28 cellular contexts compared by ENCODE assay signal in the genomic region with DNA sequence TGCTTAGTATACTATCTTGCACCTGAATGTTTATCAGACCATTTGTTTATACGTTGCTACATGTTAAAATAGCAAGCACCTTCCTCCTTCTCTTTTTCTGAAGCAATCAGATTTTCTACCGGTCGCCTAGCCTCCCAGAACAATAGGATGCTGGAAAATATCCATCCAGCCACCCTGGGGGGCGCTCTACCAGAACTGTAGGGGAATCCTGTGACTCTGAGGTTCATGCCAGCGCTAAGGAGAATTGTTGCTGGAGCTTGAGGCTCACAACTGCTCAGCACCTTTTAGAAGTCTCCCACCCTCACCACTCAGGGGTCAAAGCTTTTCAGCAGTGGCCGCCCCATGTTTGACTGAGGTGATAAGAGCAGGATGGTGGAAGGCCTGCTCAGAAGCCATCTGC. TPM values are rescaled to one million over a fixed set of nuclear protein-coding genes. Genes with fewer than 3 reads are reported as not detected.
DNase-seq lines count a peak whose midpoint lies in the region; ATAC-seq, FAIRE-seq and TF ChIP-seq lines count a peak whose summit lies in the region.
"Had no signal": no experiment of that assay in that cellular context is flagged by ENCODE, and none has a peak within 500 bp of the region (broad histone marks: within the 10 kb centered on the region; RNA-seq: fewer than 3 reads in every experiment).

No MANE protein-coding gene starts in this region.

- peak; percentile 20 for TF ChIP-seq CTCF in DOHH2 (IDR thresholded peaks at IDR 0.05; ENCODE audit: low read depth, low read length, poor library complexity, severe bottlenecking)
- no peak for TF ChIP-seq CTCF in IMR-90 (conservative IDR thresholded peaks at IDR 0.05; ENCODE audit: low read depth, low read length)
- TF ChIP-seq CTCF in H1 (IDR thresholded peaks at IDR 0.05; ENCODE audit: control extremely low read depth in 1 of 3, insufficient read depth in 1 of 3, low read depth in 1 of 3, low read length in 3 of 3), result peak; percentile 46 to 64 (median 48)

- dilution Hi-C loops in IMR-90 (cut with HindIII; ENCODE audit: low sequenced_read_pairs, unreplicated experiment), result no loop called here

- H3K4me2 ChIP-seq in DOHH2 (ENCODE audit: low read length), result no peak overlapping the region
- no peak overlapping the region for H3K4me2 ChIP-seq in IMR-90 (ENCODE audit: low read depth, low read length)
- no peak overlapping the region for H3K4me2 ChIP-seq in H1 (ENCODE audit: insufficient read depth in 1 of 2, low read depth in 2 of 2, low read length in 2 of 2)
- H3K4me2 ChIP-seq: PC-9 had no signal

- H2BK5ac ChIP-seq in IMR-90 (ENCODE audit: low read depth, low read length, poor library complexity, severe bottlenecking), result no peak overlapping the region
- H2BK5ac ChIP-seq in H1 (ENCODE audit: low read depth, low read length), result no peak overlapping the region; the same call in 1 of the 2 replicates

- H3K36me3 ChIP-seq in DOHH2 (ENCODE audit: control insufficient read depth, low read length), result no peaks in the 10 kb centered on the region
- peaks cover 7% of the 10 kb centered on the region; the same call in 1 of the 2 replicates for H3K36me3 ChIP-seq in IMR-90 (ENCODE audit: control insufficient read depth, insufficient read depth, low read length)
- no peaks in the 10 kb centered on the region for H3K36me3 ChIP-seq in H1 (ENCODE audit: control insufficient read depth in 2 of 4, insufficient read depth in 4 of 4, low read length in 3 of 4)

- H3K79me1 ChIP-seq in IMR-90 (ENCODE audit: low read depth in 1 of 2, low read length in 2 of 2) (no peaks in the 10 kb centered on the region; a peak in 1 of 4 replicates), H1 (ENCODE audit: low read depth, low read length) (no peaks in the 10 kb centered on the region)

- intact Hi-C loops in IMR-90 (cut with micrococcal nuclease), result no loop called here

- no TSS peak for BruUV-seq in IMR-90 (replicated peaks; lab: Mats Ljungman, UMichigan)

- H2AFZ ChIP-seq in IMR-90 (replicated peaks; ENCODE audit: low read length, poor library complexity) (peak overlapping the region; percentile 38), H1 (ENCODE audit: low read length) (peak overlapping the region; percentile 55)
- H2AFZ ChIP-seq: PC-9 had no signal

- H3F3A ChIP-seq in DOHH2 (ENCODE audit: control insufficient read depth, insufficient read depth), result no peaks in the 10 kb centered on the region

- H3K9me3 ChIP-seq in DOHH2 (ENCODE audit: control insufficient read depth, insufficient read depth, low read length) (no peaks in the 10 kb centered on the region), IMR-90 (ENCODE audit: control insufficient read depth, insufficient read depth, low read length) (no peaks in the 10 kb centered on the region), H1 (ENCODE audit: insufficient read depth in 2 of 2, low read depth in 1 of 2, low read length in 1 of 2) (0 out of 4 replicates have a peak, but pooled peaks cover 0 to 2% of the 10 kb centered on the region in 2 experiments)
- H3K9me3 ChIP-seq: Caco-2 had no signal

- H2AK5ac ChIP-seq in IMR-90 (ENCODE audit: low read depth, low read length), result no peak overlapping the region
- no peak overlapping the region for H2AK5ac ChIP-seq in H1 (ENCODE audit: low read depth, low read length)

- no peak overlapping the region for H3K27ac ChIP-seq in DOHH2 (ENCODE audit: low read depth, low read length)
- no peak overlapping the region for H3K27ac ChIP-seq in IMR-90 (ENCODE audit: insufficient read depth, low read length)
- H3K27ac ChIP-seq in H1 (ENCODE audit: low read depth, low read length), result no peak overlapping the region
- H3K27ac ChIP-seq: BLaER1 treated with 17β-estradiol and CSF1 and Interleukin-3, amounts not matched to agents 10 nM and 100 nM; PC-9 had no signal

- no peaks in the 10 kb centered on the region for H3K9me1 ChIP-seq in IMR-90 (ENCODE audit: insufficient read depth, low read length)

- H2BK15ac ChIP-seq in IMR-90 (ENCODE audit: low read depth, low read length) (no peak overlapping the region), H1 (ENCODE audit: low read length) (no peak overlapping the region)

- H3K23me2 ChIP-seq in H1 (ENCODE audit: low read depth, low read length), result no peaks in the 10 kb centered on the region

- H2BK120ac ChIP-seq in IMR-90 (ENCODE audit: low read depth, low read length) (no peak overlapping the region), H1 (replicated peaks; ENCODE audit: low read depth, low read length) (no peak overlapping the region)

- H3K27me3 ChIP-seq in DOHH2 (ENCODE audit: control insufficient read depth, low read length) (no peaks in the 10 kb centered on the region), IMR-90 (ENCODE audit: control insufficient read depth, insufficient read depth, low read length) (no peaks in the 10 kb centered on the region), H1 (replicated peaks in 1 of 4; ENCODE audit: control insufficient read depth in 3 of 4, extremely low read depth in 1 of 4, insufficient read depth in 3 of 4, low read length in 3 of 4) (no peaks in the 10 kb centered on the region; a peak in 1 of 7 replicates)
- H3K27me3 ChIP-seq: BLaER1 treated with 17β-estradiol and CSF1 and Interleukin-3, amounts not matched to agents 10 nM and 100 nM had no signal

- TF ChIP-seq RAD21 in IMR-90 (IDR thresholded peaks at IDR 0.05; ENCODE audit: low read length) (no peak), H1 (IDR thresholded peaks at IDR 0.05 in 1 of 2, conservative IDR thresholded peaks at IDR 0.05 in 1 of 2; ENCODE audit: low read depth in 2 of 2, low read length in 2 of 2) (no peak; a peak in 1 of 4 replicates)

- ATAC-seq in IMR-90 (ENCODE audit: low read depth) (no peak), GM21576 (IDR thresholded peaks at IDR 0.05; ENCODE audit: unreplicated experiment) (no peak)

- H3K23ac ChIP-seq in IMR-90 (ENCODE audit: low read depth, low read length) (no peak overlapping the region), H1 (ENCODE audit: insufficient read length) (no peak overlapping the region)

- in situ Hi-C loops in IMR-90 (cut with MboI; ENCODE audit: low sequenced_read_pairs), result no loop called here

- H2AK9ac ChIP-seq in IMR-90 (replicated peaks; ENCODE audit: low read depth, low read length, poor library complexity), result peak overlapping the region; percentile 62

- no peak overlapping the region for H3K18ac ChIP-seq in IMR-90 (ENCODE audit: low read depth, low read length)
- H3K18ac ChIP-seq in H1 (ENCODE audit: extremely low read depth, low read length), result no peak overlapping the region

- no peaks in the 10 kb centered on the region for H3K9me2 ChIP-seq in DOHH2 (replicated peaks; ENCODE audit: control insufficient read depth, low read length)

- H3K56ac ChIP-seq in IMR-90 (ENCODE audit: extremely low read depth, insufficient read depth, low read length), result no peak overlapping the region
- H3K56ac ChIP-seq in H1 (replicated peaks; ENCODE audit: insufficient read length, low read depth, low read length), result no peak overlapping the region

- FAIRE-seq in H1 (lab: Jason Lieb, UNC), result no peak
- FAIRE-seq: G401.6, GM18507, HTR-8/SVneo had no signal

- CTCF ChIA-PET in IMR-90 (lab: Yijun Ruan, JAX) (no interaction called here), H1 (lab: Charles Lee; ENCODE audit: partially characterized antibody) (interaction anchor here (0.6 to 9.9 kb wide), 10 partner anchors 8 to 250 kb away, joined by 3 to 103 read pairs (median 7); no protein-coding TSS in a partner anchor), HEK293T (lab: Yijun Ruan, JAX) (interaction anchor here (0.6 kb wide), 1 partner anchor 29 kb away, joined by 3 read pairs; no protein-coding TSS in a partner anchor)

- no peak overlapping the region for H2BK12ac ChIP-seq in H1 (ENCODE audit: low read depth, low read length)

- H4K20me1 ChIP-seq in DOHH2 (ENCODE audit: control insufficient read depth, insufficient read depth, low read depth, low read length) (no peaks in the 10 kb centered on the region), IMR-90 (ENCODE audit: insufficient read depth, low read length) (no peaks in the 10 kb centered on the region), H1 (replicated peaks in 1 of 2; ENCODE audit: control insufficient read depth in 1 of 2, insufficient read depth in 2 of 2, low read length in 2 of 2) (peaks cover 0 to 2% of the 10 kb centered on the region in 2 experiments)

- H4K91ac ChIP-seq in IMR-90 (ENCODE audit: insufficient read depth, low read depth, low read length), result no peak overlapping the region
- no peak overlapping the region for H4K91ac ChIP-seq in H1 (replicated peaks; ENCODE audit: insufficient read length, low read length)

- WGBS in IMR-90 (ENCODE audit: extremely low coverage in 2 of 2, insufficient read length in 1 of 2), 2 experiments, result 71% methylated on average over 1 of the region's 6 CpGs; no CpG with 5 or more reads in 1 of the 2 experiments
- 50% methylated on average over 6 of the region's 6 CpGs; no CpG with 5 or more reads in 1 of the 2 experiments for WGBS in H1 (ENCODE audit: extremely low coverage in 1 of 2, insufficient coverage in 1 of 2, insufficient read length in 1 of 2, insufficient replicate concordance in 2 of 2, low coverage in 1 of 2, low lambda C conversion rate in 2 of 2, missing lambda C conversion rate in 1 of 2), 2 experiments

- H3K79me2 ChIP-seq in DOHH2 (ENCODE audit: control insufficient read depth, low read length), result no peaks in the 10 kb centered on the region
- H3K79me2 ChIP-seq in H1 (ENCODE audit: control insufficient read depth in 1 of 2, insufficient read depth in 2 of 2, low read length in 2 of 2), result no peaks in the 10 kb centered on the region

- H3K14ac ChIP-seq in IMR-90 (replicated peaks; ENCODE audit: low read depth, low read length) (no peak overlapping the region), H1 (ENCODE audit: insufficient read length) (no peak overlapping the region)

- POLR2A ChIA-PET in IMR-90 (lab: Charles Lee; ENCODE audit: unreplicated experiment), result no interaction called here
- POLR2A ChIA-PET in H1 (lab: Charles Lee; ENCODE audit: partially characterized antibody), result no interaction called here
- POLR2A ChIA-PET in HEK293T (lab: Yijun Ruan, JAX), result no interaction called here

- H4K8ac ChIP-seq in IMR-90 (ENCODE audit: low read depth in 2 of 2, low read length in 2 of 2) (no peak overlapping the region), H1 (ENCODE audit: extremely low read depth, insufficient read depth, low read length) (no peak overlapping the region)

- H3K4me3 ChIP-seq in DOHH2 (ENCODE audit: low read length) (no peak overlapping the region), IMR-90 (ENCODE audit: insufficient read depth, low read depth, low read length) (no peak overlapping the region), H1 (ENCODE audit: extremely low read depth in 1 of 4, insufficient read depth in 2 of 4, low read depth in 3 of 4, low read length in 4 of 4) (no peak overlapping the region)
- H3K4me3 ChIP-seq: BLaER1 treated with 17β-estradiol and CSF1 and Interleukin-3, amounts not matched to agents 10 nM and 100 nM; PC-9 had no signal

- H3K4me1 ChIP-seq in DOHH2 (ENCODE audit: control insufficient read depth, low read length) (no peaks in the 10 kb centered on the region), IMR-90 (ENCODE audit: control insufficient read depth, insufficient read depth, low read length) (peaks cover 3% of the 10 kb centered on the region), H1 (replicated peaks in 1 of 4; ENCODE audit: control insufficient read depth in 3 of 4, insufficient read depth in 4 of 4, low read length in 3 of 4) (peaks cover 0 to 3% (median 0%) of the 10 kb centered on the region in 4 experiments; a peak in 2 of 7 replicates)

- DNase-seq in IMR-90 (no peak), H1 (ENCODE audit: low read depth in 1 of 2, low spot score in 2 of 2) (peak in 1 of 2 experiments; percentile 55), iPS-NIHi7 (ENCODE audit: extremely low spot score) (peak; percentile 75), HEK293T (ENCODE audit: extremely low spot score) (no peak), amniotic stem cell (lab: John Stamatoyannopoulos, UW) (no peak)
- DNase-seq: 8988T; Caco-2; CD4-positive, alpha-beta memory T cell; DMS 273 treated with DMSO at 0.1 percent for 48 hours; DND-41; HCEC 1CT; Karpas-422; MV-4-11; NCI-H1105 treated with DMSO at 0.1 percent for 48 hours; NCI-H1694; NCI-H2081 treated with DMSO at 0.1 percent for 48 hours; NCI-H2171 treated with DMSO at 0.1 percent for 48 hours; NCI-H524 treated with DMSO at 0.1 percent for 48 hours; PC-9; RPMI8226; SHP77; SW 1271 had no signal

- H3K4ac ChIP-seq in IMR-90 (ENCODE audit: low read depth, low read length), result no peak overlapping the region
- H3K4ac ChIP-seq in H1 (replicated peaks; ENCODE audit: insufficient read length, low read depth, low read length), result no peak overlapping the region

- H3K9ac ChIP-seq in IMR-90 (ENCODE audit: low read depth, low read length), result no peak overlapping the region
- H3K9ac ChIP-seq in H1 (replicated peaks in 1 of 4; ENCODE audit: extremely low read depth in 1 of 4, low read depth in 3 of 4, low read length in 3 of 4), result no peak overlapping the region
- H3K9ac ChIP-seq: BLaER1 treated with 17β-estradiol and CSF1 and Interleukin-3, amounts not matched to agents 10 nM and 100 nM had no signal

- no peak overlapping the region for H2BK20ac ChIP-seq in IMR-90 (ENCODE audit: low read depth, low read length)
- no peak overlapping the region for H2BK20ac ChIP-seq in H1 (ENCODE audit: low read length)

- H4K5ac ChIP-seq in IMR-90 (ENCODE audit: low read depth, low read length) (no peak overlapping the region), H1 (ENCODE audit: insufficient read length, low read depth, low read length) (no peak overlapping the region)

- TF ChIP-seq EP300 in H1 (IDR thresholded peaks at IDR 0.05; ENCODE audit: borderline replicate concordance in 1 of 2, low read depth in 2 of 2, low read length in 2 of 2), result no peak

- no peak for TF ChIP-seq POLR2A in IMR-90 (IDR thresholded peaks at IDR 0.05; ENCODE audit: low read depth, low read length)
- TF ChIP-seq POLR2A in H1 (IDR thresholded peaks at IDR 0.05; ENCODE audit: control extremely low read depth in 1 of 2, low read depth in 2 of 2, low read length in 2 of 2), result no peak

RNA-seq across cellular contexts. Expression of a gene that starts 27.5 kb away (rescaled TPM):
- total RNA-seq in IMR-90 (2012; rRNA removed), result 39.2 and 40.3 TPM in 2 replicates
- 21.2 and 22.1 TPM in 2 replicates for polyA plus RNA-seq in IMR-90 (2012; rRNA removed)
- polyA plus RNA-seq in IMR-90 (2012; cell fraction: cytosol; rRNA removed), result 18.5 and 19.9 TPM in 2 replicates
- polyA plus RNA-seq in IMR-90 (2012; cell fraction: nucleus; rRNA removed; ENCODE audit: low replicate concordance), result 7.4 and 18.0 TPM in 2 replicates
- 0.22 and 0.25 TPM in 2 replicates for total RNA-seq in H1 (2021; fragmentation: NEBNext Ultra II Directional; extraction: Animal tissue kit (Norgen Biotek cat#: 25700))
- polyA plus RNA-seq in H1 (2011; rRNA removed), result 0.20 and 0.24 TPM in 2 replicates
- polyA plus RNA-seq in H1 (2011; cell fraction: cytosol; rRNA removed), result 0.17 TPM
- 0.10 TPM for polyA plus RNA-seq in H1 (2011; cell fraction: nucleus; rRNA removed)
- polyA plus RNA-seq in H1 (2012, experiment 1 of 2), result 0.27 to 0.47 TPM (median 0.31 TPM) in 3 of 4 replicates, not detected in the other
- polyA plus RNA-seq in H1 (2012, experiment 2 of 2), result not detected
- polyA plus RNA-seq in H1 (2013, experiment 1 of 2), result 0.18 TPM
- polyA plus RNA-seq in H1 (2013, experiment 2 of 2), result 0.24 TPM
- 0.15 TPM in 1 of 2 replicates, not detected in the other for polyA minus RNA-seq in H1 (2011; rRNA and poly(A)+ RNA removed)
- not detected for polyA minus RNA-seq in H1 (2011; cell fraction: cytosol; rRNA and poly(A)+ RNA removed)
- 1.5 TPM for polyA minus RNA-seq in H1 (2011; cell fraction: nucleus; rRNA and poly(A)+ RNA removed)

Comparison
In these comparisons a context has a peak if more than half of its experiments do, and no peak if none do; other contexts are left out.
1. RNA of a gene that starts 27.5 kb away (total RNA-seq): 39.2 to 40.3 TPM in IMR-90; 0.22 to 0.25 TPM in H1; every median in the first group is over 10 times any median in the second.